14 cellular contexts compared by ENCODE assay signal in the genomic region with DNA sequence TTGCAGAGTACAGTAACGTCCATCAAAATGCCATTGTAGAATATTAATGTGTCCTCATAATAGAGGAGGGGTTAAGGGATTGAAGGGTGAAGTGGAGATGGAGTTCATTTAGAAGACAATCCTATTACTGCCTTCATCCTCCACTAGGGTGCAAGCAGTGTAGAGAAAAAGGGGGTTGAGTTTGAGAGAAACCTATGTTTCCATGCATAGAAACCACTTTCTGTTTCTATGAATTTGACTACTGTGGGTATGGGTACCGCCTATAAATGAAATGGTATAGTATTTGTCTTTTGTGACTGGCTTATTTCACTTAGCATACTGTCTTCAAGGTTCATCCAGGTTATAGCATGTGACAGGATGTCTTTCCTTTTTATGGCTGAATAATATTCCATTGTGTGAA.
DNase-seq lines count a peak whose midpoint lies in the region; ATAC-seq and TF ChIP-seq lines count a peak whose summit lies in the region.
"Had no signal": no experiment of that assay in that cellular context is flagged by ENCODE, and none has a peak within 500 bp of the region (broad histone marks: within the 10 kb centered on the region; RNA-seq: fewer than 3 reads in every experiment).

No MANE protein-coding gene starts in this region.

- peaks cover 18% of the 10 kb centered on the region for H3K36me3 Mint-ChIP-seq in activated CD8-positive, alpha-beta T cell treated with anti-CD3 and anti-CD28 coated beads for 36 hours (ENCODE audit: low read depth)
- H3K36me3 Mint-ChIP-seq in activated CD8-positive, alpha-beta T cell treated with anti-CD3 and anti-CD28 coated beads, Interleukin-2, amount 10 ng/mL, durations not matched to agents 7 days and 5 days (ENCODE audit: low read depth) = peaks cover 18% of the 10 kb centered on the region
- peaks cover 47% of the 10 kb centered on the region for H3K36me3 Mint-ChIP-seq in endodermal cell (ENCODE audit: low read depth)

- H3K4me1 Mint-ChIP-seq in activated CD8-positive, alpha-beta T cell treated with anti-CD3 and anti-CD28 coated beads for 36 hours (ENCODE audit: low read depth) = peaks cover 25% of the 10 kb centered on the region
- peaks cover 38% of the 10 kb centered on the region for H3K4me1 Mint-ChIP-seq in activated CD8-positive, alpha-beta T cell treated with anti-CD3 and anti-CD28 coated beads, Interleukin-2, amount 10 ng/mL, durations not matched to agents 7 days and 5 days (ENCODE audit: low read depth)
- peaks cover 19% of the 10 kb centered on the region for H3K4me1 Mint-ChIP-seq in endodermal cell
- H3K4me1 Mint-ChIP-seq: IgD-negative memory B cell had no signal

- peaks cover 49% of the 10 kb centered on the region for H3K36me3 ChIP-seq in endodermal cell (ENCODE audit: control insufficient read depth, insufficient read depth, low read length)

- no peak overlapping the region for H3K9ac ChIP-seq in endodermal cell (ENCODE audit: extremely low read depth, low read length, poor library complexity, severe bottlenecking)
- H3K9ac ChIP-seq: BLaER1 treated with 17β-estradiol and CSF1 and Interleukin-3, amounts not matched to agents 10 nM and 100 nM had no signal

- peaks cover 10% of the 10 kb centered on the region for H3K9me3 Mint-ChIP-seq in activated CD8-positive, alpha-beta T cell treated with anti-CD3 and anti-CD28 coated beads for 36 hours
- peaks cover 5% of the 10 kb centered on the region for H3K9me3 Mint-ChIP-seq in activated CD8-positive, alpha-beta T cell treated with anti-CD3 and anti-CD28 coated beads, Interleukin-2, amount 10 ng/mL, durations not matched to agents 7 days and 5 days (ENCODE audit: insufficient read depth)
- no peaks in the 10 kb centered on the region for H3K9me3 Mint-ChIP-seq in endodermal cell

- no peak for DNase-seq in activated CD8-positive, alpha-beta T cell treated with anti-CD3 and anti-CD28 coated beads for 36 hours
- no peak for DNase-seq in activated CD8-positive, alpha-beta T cell treated with anti-CD3 and anti-CD28 coated beads, Interleukin-2, amount 10 ng/mL, durations not matched to agents 7 days and 5 days
- DNase-seq in endodermal cell (no peak), GM10266 (ENCODE audit: extremely low spot score) (no peak), cortex of kidney (lab: John Stamatoyannopoulos, UW) (no peak)
- DNase-seq: ACHN, DMS53, HCEC 1CT had no signal

- no peak overlapping the region for H3K4me3 ChIP-seq in endodermal cell (ENCODE audit: low read length)
- H3K4me3 ChIP-seq: BLaER1 treated with 17β-estradiol and CSF1 and Interleukin-3, amounts not matched to agents 10 nM and 100 nM had no signal

- WGBS in endodermal cell (ENCODE audit: insufficient coverage in 1 of 2, insufficient read length in 1 of 2), 2 experiments = 83 to 94% methylated on average over 1 to 2 of the region's 2 CpGs

- no peaks in the 10 kb centered on the region for H3K27me3 ChIP-seq in endodermal cell (ENCODE audit: control insufficient read depth, insufficient read depth, low read length, poor library complexity, severe bottlenecking)
- H3K27me3 ChIP-seq: BLaER1 treated with 17β-estradiol and CSF1 and Interleukin-3, amounts not matched to agents 10 nM and 100 nM had no signal

- no peak overlapping the region for H3K4me3 Mint-ChIP-seq in activated CD8-positive, alpha-beta T cell treated with anti-CD3 and anti-CD28 coated beads for 36 hours
- no peak overlapping the region for H3K4me3 Mint-ChIP-seq in activated CD8-positive, alpha-beta T cell treated with anti-CD3 and anti-CD28 coated beads, Interleukin-2, amount 10 ng/mL, durations not matched to agents 7 days and 5 days
- H3K4me3 Mint-ChIP-seq in endodermal cell = no peak overlapping the region
- H3K4me3 Mint-ChIP-seq: CD4-positive, CD25-positive, alpha-beta regulatory T cell; IgD-negative memory B cell had no signal

- no peaks in the 10 kb centered on the region for H3K27me3 Mint-ChIP-seq in activated CD8-positive, alpha-beta T cell treated with anti-CD3 and anti-CD28 coated beads for 36 hours
- H3K27me3 Mint-ChIP-seq in activated CD8-positive, alpha-beta T cell treated with anti-CD3 and anti-CD28 coated beads, Interleukin-2, amount 10 ng/mL, durations not matched to agents 7 days and 5 days (ENCODE audit: low read depth) = no peaks in the 10 kb centered on the region
- no peaks in the 10 kb centered on the region for H3K27me3 Mint-ChIP-seq in endodermal cell (ENCODE audit: insufficient read depth)
- H3K27me3 Mint-ChIP-seq: CD4-positive, CD25-positive, alpha-beta regulatory T cell; IgD-negative memory B cell had no signal

- no peak for TF ChIP-seq CTCF in activated CD8-positive, alpha-beta T cell treated with anti-CD3 and anti-CD28 coated beads for 36 hours (IDR thresholded peaks at IDR 0.05)
- TF ChIP-seq CTCF in GM12873 (IDR thresholded peaks at IDR 0.05; ENCODE audit: insufficient read depth, low read depth, low read length, missing control alignments) (peak; percentile 25), endodermal cell (conservative IDR thresholded peaks at IDR 0.05) (peak; percentile 21), GM10266 (IDR thresholded peaks at IDR 0.05; ENCODE audit: control insufficient read depth, insufficient read depth, low read depth, missing control alignments) (no peak)

- H3K27ac ChIP-seq in endodermal cell (ENCODE audit: low read depth, low read length) = no peak overlapping the region
- H3K27ac ChIP-seq: BLaER1 treated with 17β-estradiol and CSF1 and Interleukin-3, amounts not matched to agents 10 nM and 100 nM had no signal

- POLR2A ChIA-PET in activated CD8-positive, alpha-beta T cell treated with anti-CD3 and anti-CD28 coated beads for 36 hours (lab: Charles Lee) = no interaction called here
- POLR2A ChIA-PET in activated CD8-positive, alpha-beta T cell treated with anti-CD3 and anti-CD28 coated beads, Interleukin-2, amount 10 ng/mL, durations not matched to agents 7 days and 5 days (lab: Charles Lee) = no interaction called here

- ATAC-seq in activated CD8-positive, alpha-beta T cell treated with anti-CD3 and anti-CD28 coated beads for 36 hours = peak; percentile 64
- no peak for ATAC-seq in activated CD8-positive, alpha-beta T cell treated with anti-CD3 and anti-CD28 coated beads, Interleukin-2, amount 10 ng/mL, durations not matched to agents 7 days and 5 days
- ATAC-seq in HG03354 (IDR thresholded peaks at IDR 0.05; ENCODE audit: poor library complexity, severe bottlenecking, unreplicated experiment) (peak; percentile 67), HG02798 (IDR thresholded peaks at IDR 0.05; ENCODE audit: poor library complexity, unreplicated experiment) (no peak)

- no peak overlapping the region for H3K27ac Mint-ChIP-seq in activated CD8-positive, alpha-beta T cell treated with anti-CD3 and anti-CD28 coated beads for 36 hours
- no peak overlapping the region for H3K27ac Mint-ChIP-seq in activated CD8-positive, alpha-beta T cell treated with anti-CD3 and anti-CD28 coated beads, Interleukin-2, amount 10 ng/mL, durations not matched to agents 7 days and 5 days
- H3K27ac Mint-ChIP-seq in endodermal cell = no peak overlapping the region
- H3K27ac Mint-ChIP-seq: CD4-positive, CD25-positive, alpha-beta regulatory T cell; IgD-negative memory B cell had no signal

- intact Hi-C loops in activated CD8-positive, alpha-beta T cell treated with anti-CD3 and anti-CD28 coated beads for 36 hours (cut with micrococcal nuclease) = no loop called here

- H3K4me1 ChIP-seq in endodermal cell (ENCODE audit: control insufficient read depth, insufficient read depth, low read length) = peaks cover 7% of the 10 kb centered on the region
- H3K4me1 ChIP-seq: BLaER1 treated with 17β-estradiol and CSF1 and Interleukin-3, amounts not matched to agents 10 nM and 100 nM had no signal

- CTCF ChIA-PET in activated CD8-positive, alpha-beta T cell treated with anti-CD3 and anti-CD28 coated beads for 36 hours (lab: Charles Lee) = interaction anchor here (0.7 kb wide), 1 partner anchor 72 kb away, joined by 3 read pairs; no protein-coding TSS in a partner anchor
- CTCF ChIA-PET in activated CD8-positive, alpha-beta T cell treated with anti-CD3 and anti-CD28 coated beads, Interleukin-2, amount 10 ng/mL, durations not matched to agents 7 days and 5 days (lab: Charles Lee) = no interaction called here

- H3K9me3 ChIP-seq in endodermal cell (ENCODE audit: control insufficient read depth, low read length) = no peaks in the 10 kb centered on the region

Comparison
In these comparisons a context has a peak if more than half of its experiments do, and no peak if none do; other contexts are left out.
1. ATAC-seq: peak in activated CD8-positive, alpha-beta T cell treated with anti-CD3 and anti-CD28 coated beads for 36 hours (single experiment) and HG03354 (single experiment); none in activated CD8-positive, alpha-beta T cell treated with anti-CD3 and anti-CD28 coated beads, Interleukin-2, amount 10 ng/mL, durations not matched to agents 7 days and 5 days (single experiment) and HG02798 (single experiment).
2. CTCF ChIP-seq: peak in GM12873 (single experiment) and endodermal cell (single experiment); none in activated CD8-positive, alpha-beta T cell treated with anti-CD3 and anti-CD28 coated beads for 36 hours (single experiment) and GM10266 (single experiment).